In genomic region chr9:37968228-37968672, GRCh38 we compare ENCODE assay signal across 14 cellular contexts.
DNase-seq lines count a peak whose midpoint lies in the region; ATAC-seq and TF ChIP-seq lines count a peak whose summit lies in the region.
"Had no signal": no experiment of that assay in that cellular context is flagged by ENCODE, and none has a peak within 500 bp of the region (broad histone marks: within the 10 kb centered on the region; RNA-seq: fewer than 3 reads in every experiment).

No MANE protein-coding gene starts in this region.

- no peak for TF ChIP-seq CTCF in osteocyte (IDR thresholded peaks at IDR 0.05)

- H3K36me3 Mint-ChIP-seq in osteocyte (ENCODE audit: unreplicated experiment), result peaks cover 4% of the 10 kb centered on the region
- H3K36me3 Mint-ChIP-seq: CD4-positive, alpha-beta memory T cell; stimulated activated memory B cell treated with anti-CD40 and anti-IgM and Interleukin-4, amounts not matched to agents 10 μg/mL and 1 μg/mL and 100 μg/mL, for 72 hours had no signal

- H3K27me3 Mint-ChIP-seq in osteocyte (ENCODE audit: unreplicated experiment), result no peaks in the 10 kb centered on the region
- H3K27me3 Mint-ChIP-seq: activated T-cell treated with anti-CD3 and anti-CD28 coated beads, Interleukin-2, amount 50 U/mL, for 24 hours; CD4-positive, alpha-beta memory T cell; naive thymus-derived CD8-positive, alpha-beta T cell; stimulated activated memory B cell treated with anti-CD40 and anti-IgM and Interleukin-4, amounts not matched to agents 10 μg/mL and 1 μg/mL and 100 μg/mL, for 72 hours had no signal

- peaks cover 48% of the 10 kb centered on the region for H3K4me1 Mint-ChIP-seq in osteocyte (ENCODE audit: unreplicated experiment)
- H3K4me1 Mint-ChIP-seq: CD4-positive, alpha-beta memory T cell; stimulated activated memory B cell treated with anti-CD40 and anti-IgM and Interleukin-4, amounts not matched to agents 10 μg/mL and 1 μg/mL and 100 μg/mL, for 72 hours had no signal

- peak; percentile 85 for DNase-seq in EH (ENCODE audit: low read depth)
- DNase-seq in RPMI7951 (ENCODE audit: low read depth), result peak; percentile 84
- no peak for DNase-seq in osteocyte (ENCODE audit: extremely low spot score, unreplicated experiment)
- DNase-seq in activated CD4-positive, alpha-beta T cell treated with anti-CD3 and anti-CD28 coated beads for 1 hour, result no peak
- DNase-seq in central memory CD4-positive, alpha-beta T cell, result no peak
- no peak for DNase-seq in NCI-H2227 (lab: John Stamatoyannopoulos, UW; ENCODE audit: unreplicated experiment)
- no peak for DNase-seq in HuH-7 (ENCODE audit: low spot score)
- DNase-seq: activated T-cell treated with anti-CD3 and anti-CD28 coated beads, Interleukin-2, amount 50 U/mL, for 24 hours; CD4-positive, alpha-beta memory T cell; naive thymus-derived CD8-positive, alpha-beta T cell; NCI-H2081 had no signal

- H3K9me3 Mint-ChIP-seq in osteocyte (ENCODE audit: unreplicated experiment), result no peaks in the 10 kb centered on the region
- H3K9me3 Mint-ChIP-seq: activated T-cell treated with anti-CD3 and anti-CD28 coated beads, Interleukin-2, amount 50 U/mL, for 24 hours; CD4-positive, alpha-beta memory T cell; naive thymus-derived CD8-positive, alpha-beta T cell; stimulated activated memory B cell treated with anti-CD40 and anti-IgM and Interleukin-4, amounts not matched to agents 10 μg/mL and 1 μg/mL and 100 μg/mL, for 72 hours had no signal

- ATAC-seq in esophagus mucosa, result peak; percentile 49
- ATAC-seq: GM12878; naive thymus-derived CD8-positive, alpha-beta T cell; stimulated activated memory B cell treated with anti-CD40 and anti-IgM and Interleukin-4, amounts not matched to agents 10 μg/mL and 1 μg/mL and 100 μg/mL, for 72 hours had no signal

- H3K4me3 Mint-ChIP-seq in osteocyte (ENCODE audit: unreplicated experiment), result no peak overlapping the region
- H3K4me3 Mint-ChIP-seq: activated T-cell treated with anti-CD3 and anti-CD28 coated beads, Interleukin-2, amount 50 U/mL, for 24 hours; CD4-positive, alpha-beta memory T cell; naive thymus-derived CD8-positive, alpha-beta T cell; stimulated activated memory B cell treated with anti-CD40 and anti-IgM and Interleukin-4, amounts not matched to agents 10 μg/mL and 1 μg/mL and 100 μg/mL, for 72 hours had no signal

- peak overlapping the region; percentile 44 for H3K27ac Mint-ChIP-seq in osteocyte (ENCODE audit: unreplicated experiment)
- H3K27ac Mint-ChIP-seq: activated T-cell treated with anti-CD3 and anti-CD28 coated beads, Interleukin-2, amount 50 U/mL, for 24 hours; CD4-positive, alpha-beta memory T cell; naive thymus-derived CD8-positive, alpha-beta T cell; stimulated activated memory B cell treated with anti-CD40 and anti-IgM and Interleukin-4, amounts not matched to agents 10 μg/mL and 1 μg/mL and 100 μg/mL, for 72 hours had no signal

Comparison
In these comparisons a context has a peak if more than half of its experiments do, and no peak if none do; other contexts are left out.
1. DNase-seq: peak in EH (single experiment) and RPMI7951 (single experiment); none in osteocyte (single experiment), activated CD4-positive, alpha-beta T cell treated with anti-CD3 and anti-CD28 coated beads for 1 hour (single experiment), central memory CD4-positive, alpha-beta T cell (single experiment), NCI-H2227 (single experiment) and HuH-7 (single experiment).